Comparison of ENCODE assay signal across 2 cellular contexts in genomic region chr4:87935954-87936353, GRCh38. TPM values are rescaled to one million over a fixed set of nuclear protein-coding genes. Genes with fewer than 3 reads are reported as not detected.
"Had no signal": no experiment of that assay in that cellular context is flagged by ENCODE, and none has a peak within 500 bp of the region (broad histone marks: within the 10 kb centered on the region; RNA-seq: fewer than 3 reads in every experiment).

No MANE protein-coding gene starts in this region.

RNA-seq across cellular contexts. Expression of gene SPP1, which starts 39.6 kb away (rescaled TPM):
- total RNA-seq: natural killer cell treated with Interleukin-12 subunit alpha and Interleukin-12 subunit beta and Interleukin-15 and Interleukin-18, amount 100 ng/mL, for 72 hours; pulmonary artery endothelial cell had no signal
